ENCODE assay signal across 20 cellular contexts in the genomic region with DNA sequence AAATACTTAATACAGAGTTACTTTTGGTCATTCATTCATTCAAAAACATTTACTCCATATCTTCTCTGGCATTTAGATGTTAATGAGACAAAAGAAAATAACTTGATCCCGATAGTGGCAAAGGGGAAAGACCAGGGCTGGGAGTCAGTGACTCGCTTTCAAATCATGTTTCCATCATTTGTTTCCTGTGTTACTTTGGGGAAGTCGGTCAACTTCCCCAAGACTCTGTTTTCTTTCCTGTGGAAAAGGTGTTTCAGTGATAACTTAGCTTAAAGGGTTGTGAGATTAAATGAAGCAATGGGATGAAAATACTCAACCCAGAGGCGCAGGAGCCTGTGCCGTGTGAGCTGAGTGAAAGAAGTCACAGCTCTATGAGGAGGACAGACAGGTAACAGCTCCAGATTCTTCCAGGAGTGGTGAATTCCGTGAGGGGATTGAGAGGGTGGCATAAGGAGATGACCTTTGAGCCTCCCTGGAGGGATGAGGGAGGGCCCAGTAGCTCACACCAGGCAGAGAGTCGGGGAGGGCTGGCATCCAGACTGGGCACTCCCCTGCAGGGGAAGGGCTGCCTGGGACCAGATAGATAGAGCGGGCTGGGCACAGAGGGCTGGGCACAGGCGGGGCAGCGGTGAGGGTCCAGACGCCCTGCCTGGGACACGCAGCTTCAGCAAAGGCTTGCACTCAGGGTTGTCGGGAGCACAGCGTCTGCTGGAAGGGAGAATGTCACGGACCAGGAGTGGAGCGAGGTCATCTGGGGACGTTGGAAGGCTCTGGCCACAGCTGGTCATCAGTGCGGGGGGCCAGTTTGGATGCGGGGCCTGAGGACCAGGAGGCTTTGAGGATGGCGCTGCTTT.
A peak's percentile ranks its signal among the peaks of the same experiment; 100 is the strongest.
DNase-seq lines count a peak whose midpoint lies in the region; ATAC-seq, FAIRE-seq and TF ChIP-seq lines count a peak whose summit lies in the region.
"Had no signal": no experiment of that assay in that cellular context is flagged by ENCODE, and none has a peak within 500 bp of the region (broad histone marks: within the 10 kb centered on the region; RNA-seq: fewer than 3 reads in every experiment).

No MANE protein-coding gene starts in this region.

- no peak overlapping the region for H3K4me2 ChIP-seq in mesenchymal stem cell (ENCODE audit: low read length, poor library complexity, severe bottlenecking)
- H3K4me2 ChIP-seq: PC-9 had no signal

- ATAC-seq in stimulated activated naive CD8-positive, alpha-beta T cell treated with anti-CD3 and anti-CD28 coated beads, Interleukin-15, Interleukin-2, amounts not matched to agents 100 U/mL and 50 U/mL, for 24 hours = no peak
- no peak for ATAC-seq in central memory CD8-positive, alpha-beta T cell (replicated peaks; ENCODE audit: extremely low read depth, poor library complexity, severe bottlenecking)
- peak; percentile 12 for ATAC-seq in aorta (ENCODE audit: low FRiP score)

- H3K27ac Mint-ChIP-seq in stimulated activated naive CD8-positive, alpha-beta T cell treated with anti-CD3 and anti-CD28 coated beads, Interleukin-15, Interleukin-2, amounts not matched to agents 100 ng/mL and 50 ng/mL, for 24 hours = peak overlapping the region; percentile 29
- peak overlapping the region; percentile 84 for H3K27ac Mint-ChIP-seq in central memory CD8-positive, alpha-beta T cell (ENCODE audit: low read depth)
- H3K27ac Mint-ChIP-seq: B cell, endodermal cell had no signal

- H3K27ac ChIP-seq in mesenchymal stem cell (ENCODE audit: low read length, poor library complexity, severe bottlenecking) = no peak overlapping the region
- H3K27ac ChIP-seq in aorta (ENCODE audit: low read depth in 1 of 2, low read length in 2 of 2) = no peak overlapping the region
- H3K27ac ChIP-seq: PC-9 had no signal

- H3K27me3 ChIP-seq in mesenchymal stem cell (ENCODE audit: control insufficient read depth in 1 of 2, insufficient read depth in 1 of 2, low read length in 2 of 2) (no peaks in the 10 kb centered on the region), aorta (ENCODE audit: control insufficient read depth in 1 of 2, insufficient read depth in 2 of 2, low read length in 1 of 2) (no peaks in the 10 kb centered on the region)
- H3K27me3 ChIP-seq: heart left ventricle, stomach had no signal

- peak overlapping the region; percentile 17 for H2BK15ac ChIP-seq in mesenchymal stem cell (ENCODE audit: low read depth, poor library complexity, severe bottlenecking)

- WGBS in mesenchymal stem cell = 87% methylated on average over 20 of the region's 20 CpGs
- WGBS in aorta, 2 donors = 86 to 87% methylated on average over 20 of the region's 20 CpGs

- no peak overlapping the region for H2BK5ac ChIP-seq in mesenchymal stem cell (ENCODE audit: low read depth, low read length, poor library complexity, severe bottlenecking)

- intact Hi-C loops in aorta (cut with DNase I) = no loop called here

- peak overlapping the region in 1 of 2 experiments; percentile 49 for H3K18ac ChIP-seq in mesenchymal stem cell (ENCODE audit: low read depth in 1 of 2, low read length in 2 of 2)

- H2AK5ac ChIP-seq in mesenchymal stem cell (ENCODE audit: low read length, severe bottlenecking) = no peak overlapping the region

- H3K4me1 ChIP-seq in mesenchymal stem cell (ENCODE audit: control insufficient read depth, insufficient read depth, low read depth, low read length) = peaks cover 3% of the 10 kb centered on the region
- H3K4me1 ChIP-seq in aorta (ENCODE audit: control insufficient read depth in 1 of 2, insufficient read depth in 2 of 2, low read length in 2 of 2) = no peaks in the 10 kb centered on the region

- no peak overlapping the region for H4K8ac ChIP-seq in mesenchymal stem cell (ENCODE audit: low read length)

- no peak overlapping the region for H2BK12ac ChIP-seq in mesenchymal stem cell (ENCODE audit: low read length in 2 of 2)

- no peak overlapping the region for H3K4me3 ChIP-seq in mesenchymal stem cell (ENCODE audit: insufficient read depth in 1 of 2, low read depth in 1 of 2, low read length in 2 of 2)
- no peak overlapping the region for H3K4me3 ChIP-seq in aorta (ENCODE audit: low read length in 2 of 2)
- H3K4me3 ChIP-seq: heart left ventricle, lung, PC-9, stomach had no signal

- no peak overlapping the region for H3K23ac ChIP-seq in mesenchymal stem cell (ENCODE audit: low read length in 2 of 2)

- H3K36me3 ChIP-seq in mesenchymal stem cell (ENCODE audit: control insufficient read depth in 1 of 2, insufficient read depth in 2 of 2, low read depth in 1 of 2, low read length in 2 of 2) (peaks cover 3 to 4% of the 10 kb centered on the region in 2 experiments), aorta (ENCODE audit: control insufficient read depth in 1 of 2, insufficient read depth in 2 of 2, low read length in 1 of 2) (no peaks in the 10 kb centered on the region)

- no peak for TF ChIP-seq POLR2A in H54 (IDR thresholded peaks at IDR 0.05; ENCODE audit: low read depth, low read length)

- peaks cover 14% of the 10 kb centered on the region for H3K36me3 Mint-ChIP-seq in stimulated activated naive CD8-positive, alpha-beta T cell treated with anti-CD3 and anti-CD28 coated beads, Interleukin-15, Interleukin-2, amounts not matched to agents 100 ng/mL and 50 ng/mL, for 24 hours (ENCODE audit: low read depth)
- peaks cover 3% of the 10 kb centered on the region for H3K36me3 Mint-ChIP-seq in central memory CD8-positive, alpha-beta T cell (ENCODE audit: insufficient read depth)

- peaks cover 18% of the 10 kb centered on the region for H3K79me1 ChIP-seq in mesenchymal stem cell (replicated peaks; ENCODE audit: low read length, poor library complexity, severe bottlenecking)

- DNase-seq in stimulated activated naive CD8-positive, alpha-beta T cell treated with anti-CD3 and anti-CD28 coated beads, Interleukin-15, Interleukin-2, amounts not matched to agents 100 U/mL and 50 U/mL, for 24 hours = no peak
- no peak for DNase-seq in central memory CD8-positive, alpha-beta T cell (ENCODE audit: low spot score in 2 of 2)
- DNase-seq in mesenchymal stem cell = no peak
- no peak for DNase-seq in aorta
- no peak for DNase-seq in GM19240 (ENCODE audit: insufficient read length, low spot score)
- no peak for DNase-seq in H54 (ENCODE audit: insufficient read length, low spot score)
- no peak for DNase-seq in SKM-1 treated with dmso at 0.1 percent for 144 hours (lab: John Stamatoyannopoulos, UW; ENCODE audit: unreplicated experiment)
- DNase-seq: endodermal cell; heart left ventricle; NCI-H1417 treated with DMSO at 0.1 percent for 48 hours; NCI-H446; PC-9; posterior cingulate gyrus; stimulated activated CD4-positive, alpha-beta T cell treated with anti-CD3 and anti-CD28 coated beads, Interleukin-4, amount 100 ng/mL, for 24 hours; stomach had no signal

- H3K4me1 Mint-ChIP-seq in stimulated activated naive CD8-positive, alpha-beta T cell treated with anti-CD3 and anti-CD28 coated beads, Interleukin-15, Interleukin-2, amounts not matched to agents 100 ng/mL and 50 ng/mL, for 24 hours (ENCODE audit: low read depth) = peaks cover 30% of the 10 kb centered on the region
- H3K4me1 Mint-ChIP-seq in central memory CD8-positive, alpha-beta T cell = peaks cover 68% of the 10 kb centered on the region

- H3K4ac ChIP-seq in mesenchymal stem cell (ENCODE audit: low read depth in 1 of 2, low read length in 2 of 2) = no peak overlapping the region

- no peak overlapping the region for H2BK120ac ChIP-seq in mesenchymal stem cell (ENCODE audit: low read depth, low read length)

- H3K9me3 ChIP-seq in mesenchymal stem cell (ENCODE audit: control insufficient read depth, low read length) (no peaks in the 10 kb centered on the region), aorta (ENCODE audit: control insufficient read depth, low read length) (no peaks in the 10 kb centered on the region)
- H3K9me3 ChIP-seq: heart left ventricle, stomach had no signal

- no peak overlapping the region for H3K4me3 Mint-ChIP-seq in stimulated activated naive CD8-positive, alpha-beta T cell treated with anti-CD3 and anti-CD28 coated beads, Interleukin-15, Interleukin-2, amounts not matched to agents 100 ng/mL and 50 ng/mL, for 24 hours
- no peak overlapping the region for H3K4me3 Mint-ChIP-seq in central memory CD8-positive, alpha-beta T cell
- H3K4me3 Mint-ChIP-seq: B cell, endodermal cell had no signal

- H3K27me3 Mint-ChIP-seq in stimulated activated naive CD8-positive, alpha-beta T cell treated with anti-CD3 and anti-CD28 coated beads, Interleukin-15, Interleukin-2, amounts not matched to agents 100 ng/mL and 50 ng/mL, for 24 hours = no peaks in the 10 kb centered on the region
- H3K27me3 Mint-ChIP-seq in central memory CD8-positive, alpha-beta T cell = no peaks in the 10 kb centered on the region
- H3K27me3 Mint-ChIP-seq: B cell had no signal

- no peak overlapping the region for H3K14ac ChIP-seq in mesenchymal stem cell (ENCODE audit: low read length in 2 of 2)

- no peak overlapping the region for H4K91ac ChIP-seq in mesenchymal stem cell (ENCODE audit: low read length)

- no peak for FAIRE-seq in H54 (lab: Jason Lieb, UNC)
- FAIRE-seq: G401.6, GM18507 had no signal

- no peak overlapping the region for H3K9ac ChIP-seq in mesenchymal stem cell (ENCODE audit: low read length)

- H3K9me3 Mint-ChIP-seq in stimulated activated naive CD8-positive, alpha-beta T cell treated with anti-CD3 and anti-CD28 coated beads, Interleukin-15, Interleukin-2, amounts not matched to agents 100 ng/mL and 50 ng/mL, for 24 hours = peaks cover 4% of the 10 kb centered on the region
- no peaks in the 10 kb centered on the region for H3K9me3 Mint-ChIP-seq in central memory CD8-positive, alpha-beta T cell
- H3K9me3 Mint-ChIP-seq: endodermal cell had no signal

- H2AFZ ChIP-seq in mesenchymal stem cell (ENCODE audit: low read depth, low read length) = no peak overlapping the region
- H2AFZ ChIP-seq: PC-9 had no signal
